18 cellular contexts compared by ENCODE assay signal in genomic region chr10:7649673-7650330, GRCh38. TPM values are rescaled to one million over a fixed set of nuclear protein-coding genes. Genes with fewer than 3 reads are reported as not detected.
DNase-seq lines count a peak whose midpoint lies in the region; ATAC-seq and TF ChIP-seq lines count a peak whose summit lies in the region.
"Had no signal": no experiment of that assay in that cellular context is flagged by ENCODE, and none has a peak within 500 bp of the region (broad histone marks: within the 10 kb centered on the region; RNA-seq: fewer than 3 reads in every experiment).

No MANE protein-coding gene starts in this region.

- intact Hi-C loops in gastrocnemius medialis (cut with DNase I; ENCODE audit: low total_unique reads), result no loop called here
- intact Hi-C loops in CD14-positive monocyte (cut with micrococcal nuclease), result no loop called here

- no peak for TF ChIP-seq CTCF in HFF-Myc (IDR thresholded peaks at IDR 0.05; ENCODE audit: low read depth, low read length, missing control alignments)
- TF ChIP-seq CTCF in gastrocnemius medialis (IDR thresholded peaks at IDR 0.05 in 4 of 5, conservative IDR thresholded peaks at IDR 0.05 in 1 of 5), result no peak
- no peak for TF ChIP-seq CTCF in CD14-positive monocyte (IDR thresholded peaks at IDR 0.05)

- H3K4me3 ChIP-seq in HFF-Myc (replicated peaks; ENCODE audit: low read depth, low read length) (no peak overlapping the region), gastrocnemius medialis (no peak overlapping the region)
- H3K4me3 ChIP-seq: BLaER1, GM23338 had no signal

- H3K9me3 ChIP-seq in gastrocnemius medialis, result no peaks in the 10 kb centered on the region
- H3K9me3 ChIP-seq: BLaER1 had no signal

- in situ Hi-C loops in gastrocnemius medialis (cut with MboI; ENCODE audit: low sequenced_read_pairs in 4 of 4), result no loop called here

- ATAC-seq in esophagus mucosa (peak; percentile 63), gastrocnemius medialis (peak; percentile 81 to 85), HG02884 (IDR thresholded peaks at IDR 0.05; ENCODE audit: unreplicated experiment) (no peak)
- ATAC-seq: GM23338, left colon had no signal

- no peak overlapping the region for H3K27ac Mint-ChIP-seq in CD14-positive monocyte
- H3K27ac Mint-ChIP-seq: activated naive CD4-positive, alpha-beta T cell treated with anti-CD3 and anti-CD28 coated beads, Interleukin-2, amount 10 ng/mL, durations not matched to agents 7 days and 5 days; GM23338 had no signal

- peaks cover 5 to 23% (median 22%) of the 10 kb centered on the region in 3 donors for H3K27me3 Mint-ChIP-seq in CD14-positive monocyte (ENCODE audit: low read depth in 3 of 3)

- H3K36me3 Mint-ChIP-seq in CD14-positive monocyte, result no peaks in the 10 kb centered on the region
- H3K36me3 Mint-ChIP-seq: activated naive CD4-positive, alpha-beta T cell treated with anti-CD3 and anti-CD28 coated beads, Interleukin-2, amount 10 ng/mL, durations not matched to agents 7 days and 5 days had no signal

- peak; percentile 26 for DNase-seq in COLO829 (ENCODE audit: low spot score)
- DNase-seq in HFF-Myc (ENCODE audit: extremely low read depth, low read depth), result peak; percentile 6
- peak; percentile 24 to 50 for DNase-seq in gastrocnemius medialis
- DNase-seq in CD14-positive monocyte (ENCODE audit: low spot score), result no peak
- DNase-seq in UCSD-AML1 (lab: John Stamatoyannopoulos, UW; ENCODE audit: unreplicated experiment), result no peak
- DNase-seq: activated CD4-positive, alpha-beta T cell treated with anti-CD3 and anti-CD28 coated beads, Interleukin-2, amount 50 U/mL, for 48 hours; activated naive CD4-positive, alpha-beta T cell treated with anti-CD3 and anti-CD28 coated beads, Interleukin-2, amount 10 ng/mL, durations not matched to agents 7 days and 5 days; activated T-cell treated with anti-CD3 and anti-CD28 coated beads, Interleukin-2, amount 50 U/mL, for 1 hour; foreskin melanocyte; left colon; NCI-H1694; NCI-H2227 treated with DMSO at 0.1 percent for 48 hours; RPMI8226 had no signal

- H3K27me3 ChIP-seq in gastrocnemius medialis, result peaks cover 0 to 3% (median 0%) of the 10 kb centered on the region in 3 donors
- H3K27me3 ChIP-seq: BLaER1 had no signal

- no peaks in the 10 kb centered on the region for H3K4me1 Mint-ChIP-seq in CD14-positive monocyte
- H3K4me1 Mint-ChIP-seq: activated naive CD4-positive, alpha-beta T cell treated with anti-CD3 and anti-CD28 coated beads, Interleukin-2, amount 10 ng/mL, durations not matched to agents 7 days and 5 days had no signal

- H3K36me3 ChIP-seq in gastrocnemius medialis, result no peaks in the 10 kb centered on the region
- H3K36me3 ChIP-seq: BLaER1 had no signal

- no peak for TF ChIP-seq POLR2A in gastrocnemius medialis (IDR thresholded peaks at IDR 0.05)

- H3K4me1 ChIP-seq in gastrocnemius medialis, result peaks cover 0 to 5% of the 10 kb centered on the region in 2 donors
- H3K4me1 ChIP-seq: BLaER1 had no signal

- peak overlapping the region; percentile 34 to 58 (median 39) for H3K27ac ChIP-seq in gastrocnemius medialis
- H3K27ac ChIP-seq: BLaER1 had no signal

- no peak overlapping the region for H3K4me3 Mint-ChIP-seq in CD14-positive monocyte
- H3K4me3 Mint-ChIP-seq: activated naive CD4-positive, alpha-beta T cell treated with anti-CD3 and anti-CD28 coated beads, Interleukin-2, amount 10 ng/mL, durations not matched to agents 7 days and 5 days; GM23338 had no signal

- peaks cover 0 to 2% (median 0%) of the 10 kb centered on the region in 7 donors for H3K9me3 Mint-ChIP-seq in CD14-positive monocyte
- H3K9me3 Mint-ChIP-seq: activated naive CD4-positive, alpha-beta T cell treated with anti-CD3 and anti-CD28 coated beads, Interleukin-2, amount 10 ng/mL, durations not matched to agents 7 days and 5 days; GM23338 had no signal

RNA-seq across cellular contexts. Expression of gene ITIH5, which starts 17.0 kb away (rescaled TPM):
- total RNA-seq in esophagus mucosa (2.3 TPM), gastrocnemius medialis (10 to 100 TPM in 1 of 4 donors, 1 to 10 TPM in 3; 3.9 to 14.0 (median 6.9) TPM)
- not detected for polyA plus RNA-seq in CD14-positive monocyte
- total RNA-seq: LHCN-M2 had no signal

RNA-seq across cellular contexts. Expression of gene ITIH2, which starts 53.3 kb away (rescaled TPM):
- total RNA-seq in esophagus mucosa (not detected), gastrocnemius medialis (1 to 10 TPM in 1 of 4 donors, under 1 TPM in 1, not detected in 2; 0.55 to 1.4 TPM)
- not detected for polyA plus RNA-seq in CD14-positive monocyte
- total RNA-seq: GM23338, left colon, LHCN-M2 had no signal

Comparison
In these comparisons a context has a peak if more than half of its experiments do, and no peak if none do; other contexts are left out.
1. DNase-seq: peak in COLO829 (single experiment), HFF-Myc (single experiment) and gastrocnemius medialis (2 of 2); none in CD14-positive monocyte (single experiment) and UCSD-AML1 (single experiment).